ENCODE assay signal across 9 cellular contexts in the genomic region with DNA sequence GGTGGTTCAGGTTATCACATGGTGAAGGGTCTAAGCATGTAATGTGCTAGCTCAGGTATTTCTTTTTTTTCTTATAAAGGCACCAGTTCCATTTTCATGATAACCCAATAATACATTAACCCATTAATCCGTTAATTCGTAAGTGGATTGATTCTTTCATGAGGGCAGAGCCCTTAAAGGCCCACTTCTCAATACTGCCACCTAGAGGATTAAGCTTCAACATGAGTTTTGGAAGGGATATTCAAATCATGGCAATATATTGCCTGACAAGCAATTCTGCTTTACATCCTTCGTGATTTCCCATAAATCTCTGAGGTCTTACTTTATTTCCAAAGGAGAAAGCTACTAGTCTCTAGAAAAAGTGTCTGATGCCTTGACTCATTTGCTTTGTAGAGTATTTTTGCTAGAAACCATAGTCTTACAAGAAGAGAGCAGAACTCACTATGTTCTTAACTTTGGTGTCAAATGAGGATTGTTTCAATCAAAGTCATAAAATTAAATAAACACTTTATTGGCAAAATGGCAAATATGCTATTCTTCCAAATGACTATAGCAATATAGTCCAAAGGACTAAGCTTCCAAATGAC.
A peak's percentile ranks its signal among the peaks of the same experiment; 100 is the strongest.
DNase-seq lines count a peak whose midpoint lies in the region; ATAC-seq and TF ChIP-seq lines count a peak whose summit lies in the region.
"Had no signal": no experiment of that assay in that cellular context is flagged by ENCODE, and none has a peak within 500 bp of the region (broad histone marks: within the 10 kb centered on the region; RNA-seq: fewer than 3 reads in every experiment).

No MANE protein-coding gene starts in this region.

- H3K4me2 ChIP-seq in H9 (ENCODE audit: insufficient read depth, insufficient read length, low read length), result no peak overlapping the region

- H2BK5ac ChIP-seq in H9 (ENCODE audit: insufficient read length, low read length), result no peak overlapping the region

- H3K79me2 ChIP-seq in H9 (ENCODE audit: insufficient read depth, low read length), result no peaks in the 10 kb centered on the region

- H4K8ac ChIP-seq in H9 (replicated peaks; ENCODE audit: insufficient read length, low read depth, low read length), result no peak overlapping the region

- H2BK15ac ChIP-seq in H9 (ENCODE audit: low read depth, low read length), result no peak overlapping the region

- H3K27me3 Mint-ChIP-seq in H9 (ENCODE audit: low read depth), result no peaks in the 10 kb centered on the region
- H3K27me3 Mint-ChIP-seq in activated CD4-positive, alpha-beta memory T cell treated with anti-CD3 and anti-CD28 coated beads for 36 hours, result no peaks in the 10 kb centered on the region
- H3K27me3 Mint-ChIP-seq in CD4-positive, alpha-beta memory T cell, result peaks cover 1 to 2% of the 10 kb centered on the region in 2 donors
- H3K27me3 Mint-ChIP-seq in activated naive CD8-positive, alpha-beta T cell treated with anti-CD3 and anti-CD28 coated beads, Interleukin-2, amount 50 U/mL, for 24 hours, result peaks cover 6% of the 10 kb centered on the region

- H3K9me3 Mint-ChIP-seq in H9, result 0 out of 5 replicates have a peak, but pooled peaks cover 0 to 3% of the 10 kb centered on the region in 2 experiments
- H3K9me3 Mint-ChIP-seq in activated CD4-positive, alpha-beta memory T cell treated with anti-CD3 and anti-CD28 coated beads for 36 hours, result no peaks in the 10 kb centered on the region
- no peaks in the 10 kb centered on the region for H3K9me3 Mint-ChIP-seq in CD4-positive, alpha-beta memory T cell
- no peaks in the 10 kb centered on the region for H3K9me3 Mint-ChIP-seq in activated naive CD8-positive, alpha-beta T cell treated with anti-CD3 and anti-CD28 coated beads, Interleukin-2, amount 50 U/mL, for 24 hours
- H3K9me3 Mint-ChIP-seq: activated B cell treated with CpG ODN at 0.5 μM for 24 hours had no signal

- CTCF ChIA-PET in activated CD4-positive, alpha-beta memory T cell treated with anti-CD3 and anti-CD28 coated beads for 36 hours (lab: Charles Lee), result interaction anchor here (0.5 to 2.2 kb wide), 7 partner anchors 10 to 299 kb away, joined by 3 to 8 read pairs (median 3); no protein-coding TSS in a partner anchor
- CTCF ChIA-PET in CD4-positive, alpha-beta memory T cell (lab: Charles Lee; ENCODE audit: partially characterized antibody), result interaction anchor here (0.9 to 1.5 kb wide), 6 partner anchors 8 to 430 kb away, joined by 3 to 5 read pairs (median 4); no protein-coding TSS in a partner anchor

- no peak overlapping the region for H3K4me3 ChIP-seq in CD4-positive, alpha-beta memory T cell (ENCODE audit: low read length in 2 of 2)

- H3K9me3 ChIP-seq in H9 (ENCODE audit: control insufficient read depth, low read depth, low read length), result no peaks in the 10 kb centered on the region
- H3K9me3 ChIP-seq in CD4-positive, alpha-beta memory T cell (ENCODE audit: control insufficient read depth in 1 of 2, low read length in 2 of 2), result no peaks in the 10 kb centered on the region

- no peak overlapping the region for H2AK5ac ChIP-seq in H9 (ENCODE audit: insufficient read length, low read length)

- H3K79me1 ChIP-seq in H9 (ENCODE audit: insufficient read depth, low read depth, low read length, poor library complexity, severe bottlenecking), result no peaks in the 10 kb centered on the region

- H3K23ac ChIP-seq in H9 (ENCODE audit: insufficient read length, low read depth, low read length), result no peak overlapping the region

- WGBS in H9 (ENCODE audit: extremely low coverage, insufficient read length, low lambda C conversion rate), result no CpG with 5 or more reads among the region's 3 CpGs

- no peaks in the 10 kb centered on the region for H3K36me3 Mint-ChIP-seq in H9 (ENCODE audit: insufficient read depth in 1 of 3, low read depth in 3 of 3)
- H3K36me3 Mint-ChIP-seq in activated CD4-positive, alpha-beta memory T cell treated with anti-CD3 and anti-CD28 coated beads for 36 hours, result no peaks in the 10 kb centered on the region
- no peaks in the 10 kb centered on the region for H3K36me3 Mint-ChIP-seq in CD4-positive, alpha-beta memory T cell
- no peaks in the 10 kb centered on the region for H3K36me3 Mint-ChIP-seq in activated naive CD8-positive, alpha-beta T cell treated with anti-CD3 and anti-CD28 coated beads, Interleukin-2, amount 50 U/mL, for 24 hours (ENCODE audit: low read depth)

- no peak overlapping the region for H2BK20ac ChIP-seq in H9 (ENCODE audit: low read depth, low read length, poor library complexity, severe bottlenecking)

- H4K20me1 ChIP-seq in H9 (ENCODE audit: control insufficient read depth, insufficient read depth, insufficient read length), result no peaks in the 10 kb centered on the region

- no peak overlapping the region for H4K5ac ChIP-seq in H9 (ENCODE audit: insufficient read length, low read depth, low read length)

- no peak overlapping the region for H3K27ac Mint-ChIP-seq in H9
- H3K27ac Mint-ChIP-seq in activated CD4-positive, alpha-beta memory T cell treated with anti-CD3 and anti-CD28 coated beads for 36 hours, result no peak overlapping the region
- no peak overlapping the region for H3K27ac Mint-ChIP-seq in CD4-positive, alpha-beta memory T cell
- H3K27ac Mint-ChIP-seq in activated naive CD8-positive, alpha-beta T cell treated with anti-CD3 and anti-CD28 coated beads, Interleukin-2, amount 50 U/mL, for 24 hours, result no peak overlapping the region
- H3K27ac Mint-ChIP-seq: activated B cell treated with CpG ODN at 0.5 μM for 24 hours had no signal

- no peaks in the 10 kb centered on the region for H3K4me1 Mint-ChIP-seq in H9
- H3K4me1 Mint-ChIP-seq in activated CD4-positive, alpha-beta memory T cell treated with anti-CD3 and anti-CD28 coated beads for 36 hours (ENCODE audit: low read depth), result no peaks in the 10 kb centered on the region
- no peaks in the 10 kb centered on the region for H3K4me1 Mint-ChIP-seq in CD4-positive, alpha-beta memory T cell
- H3K4me1 Mint-ChIP-seq in activated naive CD8-positive, alpha-beta T cell treated with anti-CD3 and anti-CD28 coated beads, Interleukin-2, amount 50 U/mL, for 24 hours, result no peaks in the 10 kb centered on the region
- H3K4me1 Mint-ChIP-seq: activated B cell treated with CpG ODN at 0.5 μM for 24 hours had no signal

- H2AFZ ChIP-seq in H9 (ENCODE audit: low read length), result no peak overlapping the region

- no peak overlapping the region for H3T11ph ChIP-seq in H9 (ENCODE audit: low read length)

- H3K9ac ChIP-seq in H9 (ENCODE audit: extremely low read depth, insufficient read length, low read length), result no peak overlapping the region

- no peak overlapping the region for H2BK120ac ChIP-seq in H9 (ENCODE audit: low read depth, low read length, poor library complexity, severe bottlenecking)

- no peak overlapping the region for H3K14ac ChIP-seq in H9 (ENCODE audit: insufficient read depth, low read length)

- POLR2A ChIA-PET in activated CD4-positive, alpha-beta memory T cell treated with anti-CD3 and anti-CD28 coated beads for 36 hours (lab: Charles Lee), result no interaction called here
- POLR2A ChIA-PET in CD4-positive, alpha-beta memory T cell (lab: Charles Lee; ENCODE audit: partially characterized antibody), result no interaction called here

- H3K23me2 ChIP-seq in H9 (ENCODE audit: insufficient read length, low read depth, low read length, poor library complexity, severe bottlenecking), result no peaks in the 10 kb centered on the region

- H3K36me3 ChIP-seq in CD4-positive, alpha-beta memory T cell (ENCODE audit: insufficient read depth, low read length), result no peaks in the 10 kb centered on the region

- H2BK12ac ChIP-seq in H9 (ENCODE audit: insufficient read length, low read depth, low read length), result no peak overlapping the region

- H3K4ac ChIP-seq in H9 (ENCODE audit: low read depth, low read length), result no peak overlapping the region

- H3K56ac ChIP-seq in H9 (ENCODE audit: insufficient read length, low read depth, low read length), result no peak overlapping the region

- ATAC-seq in activated naive CD8-positive, alpha-beta T cell treated with anti-CD3 and anti-CD28 coated beads, Interleukin-2, amount 50 U/mL, for 24 hours, result no peak

- intact Hi-C loops in activated CD4-positive, alpha-beta memory T cell treated with anti-CD3 and anti-CD28 coated beads for 36 hours (cut with micrococcal nuclease), result loop anchor here (10.0 kb wide), 1 partner anchor 295 kb away; no protein-coding TSS in a partner anchor
- intact Hi-C loops in CD4-positive, alpha-beta memory T cell (cut with micrococcal nuclease), result no loop called here

- no peaks in the 10 kb centered on the region for H3K4me1 ChIP-seq in H9 (ENCODE audit: insufficient read depth, low read length)
- no peaks in the 10 kb centered on the region for H3K4me1 ChIP-seq in CD4-positive, alpha-beta memory T cell (ENCODE audit: insufficient read depth, low read length)

- no peak overlapping the region for H4K91ac ChIP-seq in H9 (ENCODE audit: insufficient read length, low read depth, low read length)

- DNase-seq in GM03348 (ENCODE audit: low spot score) (peak; percentile 58), H9 (no peak), NCI-H2029 (lab: John Stamatoyannopoulos, UW) (peak; percentile 49), iPS-NIHi7 (ENCODE audit: extremely low spot score) (peak; percentile 46)
- DNase-seq in activated CD4-positive, alpha-beta memory T cell treated with anti-CD3 and anti-CD28 coated beads for 36 hours, result no peak
- no peak for DNase-seq in CD4-positive, alpha-beta memory T cell
- DNase-seq in activated naive CD8-positive, alpha-beta T cell treated with anti-CD3 and anti-CD28 coated beads, Interleukin-2, amount 50 U/mL, for 24 hours, result no peak
- DNase-seq: activated B cell treated with CpG ODN at 0.5 μM for 24 hours had no signal

- no peak overlapping the region for H3K4me3 Mint-ChIP-seq in H9
- H3K4me3 Mint-ChIP-seq in activated CD4-positive, alpha-beta memory T cell treated with anti-CD3 and anti-CD28 coated beads for 36 hours, result no peak overlapping the region
- no peak overlapping the region for H3K4me3 Mint-ChIP-seq in CD4-positive, alpha-beta memory T cell
- H3K4me3 Mint-ChIP-seq in activated naive CD8-positive, alpha-beta T cell treated with anti-CD3 and anti-CD28 coated beads, Interleukin-2, amount 50 U/mL, for 24 hours, result no peak overlapping the region
- H3K4me3 Mint-ChIP-seq: activated B cell treated with CpG ODN at 0.5 μM for 24 hours had no signal

- TF ChIP-seq CTCF in H9 (conservative IDR thresholded peaks at IDR 0.05) (peak; percentile 78), VCaP (conservative IDR thresholded peaks at IDR 0.05) (peak; percentile 89)

- H3K18ac ChIP-seq in H9 (ENCODE audit: insufficient read length, low read depth, low read length), result no peak overlapping the region

- no peaks in the 10 kb centered on the region for H3K27me3 ChIP-seq in H9 (ENCODE audit: insufficient read depth, low read length)
- no peaks in the 10 kb centered on the region for H3K27me3 ChIP-seq in CD4-positive, alpha-beta memory T cell (ENCODE audit: insufficient read depth, low read length)

- H3K27ac ChIP-seq in H9 (ENCODE audit: insufficient read length, low read depth, low read length), result no peak overlapping the region
- no peak overlapping the region for H3K27ac ChIP-seq in VCaP
- no peak overlapping the region for H3K27ac ChIP-seq in CD4-positive, alpha-beta memory T cell (ENCODE audit: low read depth, low read length)

Comparison
In these comparisons a context has a peak if more than half of its experiments do, and no peak if none do; other contexts are left out.
1. DNase-seq: peak in GM03348 (single experiment), NCI-H2029 (single experiment) and iPS-NIHi7 (single experiment); none in H9 (single experiment), activated CD4-positive, alpha-beta memory T cell treated with anti-CD3 and anti-CD28 coated beads for 36 hours (single experiment), CD4-positive, alpha-beta memory T cell (0 of 5) and activated naive CD8-positive, alpha-beta T cell treated with anti-CD3 and anti-CD28 coated beads, Interleukin-2, amount 50 U/mL, for 24 hours (single experiment).